In the genomic region with DNA sequence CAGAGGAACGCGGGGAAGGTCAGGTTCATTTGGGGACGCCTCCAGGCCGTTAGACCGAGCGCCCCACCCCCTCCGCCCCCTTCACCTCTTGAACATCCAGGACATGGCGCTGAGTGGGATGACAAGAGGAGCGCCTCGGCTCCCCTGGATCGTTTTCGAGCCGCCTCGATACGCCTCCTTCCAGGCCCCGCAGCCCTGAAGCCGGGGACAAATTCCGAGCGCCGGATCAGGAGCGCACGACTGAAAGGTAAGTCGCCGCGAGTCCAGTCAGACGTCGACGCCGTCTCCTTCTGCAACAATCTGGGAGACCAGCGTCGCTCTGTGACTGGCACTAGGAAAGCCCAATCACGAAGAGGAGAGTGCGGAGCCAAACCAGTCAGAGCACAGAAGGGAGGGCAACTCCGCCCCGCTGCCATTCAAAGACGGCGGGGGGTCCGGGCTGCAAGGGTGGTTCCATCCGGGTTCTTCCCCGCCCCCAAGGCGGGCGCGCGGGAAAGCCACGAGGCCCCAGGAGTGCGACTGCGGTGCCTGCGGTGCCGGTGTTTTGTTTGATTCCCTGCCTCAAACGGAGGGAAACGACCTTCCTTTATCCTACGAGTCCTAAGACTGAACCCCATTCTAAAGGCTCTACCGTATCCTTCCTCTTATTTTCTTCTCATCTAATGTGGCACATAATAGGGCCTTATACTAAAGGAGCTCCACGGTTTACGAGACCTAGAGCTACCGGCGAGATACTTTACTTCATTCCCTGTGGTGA, we compare ENCODE assay signal across 1 cellular context.
A peak's percentile ranks its signal among the peaks of the same experiment; 100 is the strongest.
TF ChIP-seq lines count a peak whose summit lies in the region.

A gene with protein sequence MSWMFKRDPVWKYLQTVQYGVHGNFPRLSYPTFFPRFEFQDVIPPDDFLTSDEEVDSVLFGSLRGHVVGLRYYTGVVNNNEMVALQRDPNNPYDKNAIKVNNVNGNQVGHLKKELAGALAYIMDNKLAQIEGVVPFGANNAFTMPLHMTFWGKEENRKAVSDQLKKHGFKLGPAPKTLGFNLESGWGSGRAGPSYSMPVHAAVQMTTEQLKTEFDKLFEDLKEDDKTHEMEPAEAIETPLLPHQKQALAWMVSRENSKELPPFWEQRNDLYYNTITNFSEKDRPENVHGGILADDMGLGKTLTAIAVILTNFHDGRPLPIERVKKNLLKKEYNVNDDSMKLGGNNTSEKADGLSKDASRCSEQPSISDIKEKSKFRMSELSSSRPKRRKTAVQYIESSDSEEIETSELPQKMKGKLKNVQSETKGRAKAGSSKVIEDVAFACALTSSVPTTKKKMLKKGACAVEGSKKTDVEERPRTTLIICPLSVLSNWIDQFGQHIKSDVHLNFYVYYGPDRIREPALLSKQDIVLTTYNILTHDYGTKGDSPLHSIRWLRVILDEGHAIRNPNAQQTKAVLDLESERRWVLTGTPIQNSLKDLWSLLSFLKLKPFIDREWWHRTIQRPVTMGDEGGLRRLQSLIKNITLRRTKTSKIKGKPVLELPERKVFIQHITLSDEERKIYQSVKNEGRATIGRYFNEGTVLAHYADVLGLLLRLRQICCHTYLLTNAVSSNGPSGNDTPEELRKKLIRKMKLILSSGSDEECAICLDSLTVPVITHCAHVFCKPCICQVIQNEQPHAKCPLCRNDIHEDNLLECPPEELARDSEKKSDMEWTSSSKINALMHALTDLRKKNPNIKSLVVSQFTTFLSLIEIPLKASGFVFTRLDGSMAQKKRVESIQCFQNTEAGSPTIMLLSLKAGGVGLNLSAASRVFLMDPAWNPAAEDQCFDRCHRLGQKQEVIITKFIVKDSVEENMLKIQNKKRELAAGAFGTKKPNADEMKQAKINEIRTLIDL (minus strand): TSS at position 302 of the 757 bp plus-strand sequence. CDS start 197 bp downstream, at position 105.

TF ChIP-seq in K562, 482 proteins besides CTCF, POLR2A, EP300 and RAD21 (continued from another document and continues in another):
- TF ChIP-seq NFE2L1 (tag; IDR thresholded peaks at IDR 0.05; ENCODE audit: borderline replicate concordance, low read depth), result no peak
- TF ChIP-seq, protein P1, sequence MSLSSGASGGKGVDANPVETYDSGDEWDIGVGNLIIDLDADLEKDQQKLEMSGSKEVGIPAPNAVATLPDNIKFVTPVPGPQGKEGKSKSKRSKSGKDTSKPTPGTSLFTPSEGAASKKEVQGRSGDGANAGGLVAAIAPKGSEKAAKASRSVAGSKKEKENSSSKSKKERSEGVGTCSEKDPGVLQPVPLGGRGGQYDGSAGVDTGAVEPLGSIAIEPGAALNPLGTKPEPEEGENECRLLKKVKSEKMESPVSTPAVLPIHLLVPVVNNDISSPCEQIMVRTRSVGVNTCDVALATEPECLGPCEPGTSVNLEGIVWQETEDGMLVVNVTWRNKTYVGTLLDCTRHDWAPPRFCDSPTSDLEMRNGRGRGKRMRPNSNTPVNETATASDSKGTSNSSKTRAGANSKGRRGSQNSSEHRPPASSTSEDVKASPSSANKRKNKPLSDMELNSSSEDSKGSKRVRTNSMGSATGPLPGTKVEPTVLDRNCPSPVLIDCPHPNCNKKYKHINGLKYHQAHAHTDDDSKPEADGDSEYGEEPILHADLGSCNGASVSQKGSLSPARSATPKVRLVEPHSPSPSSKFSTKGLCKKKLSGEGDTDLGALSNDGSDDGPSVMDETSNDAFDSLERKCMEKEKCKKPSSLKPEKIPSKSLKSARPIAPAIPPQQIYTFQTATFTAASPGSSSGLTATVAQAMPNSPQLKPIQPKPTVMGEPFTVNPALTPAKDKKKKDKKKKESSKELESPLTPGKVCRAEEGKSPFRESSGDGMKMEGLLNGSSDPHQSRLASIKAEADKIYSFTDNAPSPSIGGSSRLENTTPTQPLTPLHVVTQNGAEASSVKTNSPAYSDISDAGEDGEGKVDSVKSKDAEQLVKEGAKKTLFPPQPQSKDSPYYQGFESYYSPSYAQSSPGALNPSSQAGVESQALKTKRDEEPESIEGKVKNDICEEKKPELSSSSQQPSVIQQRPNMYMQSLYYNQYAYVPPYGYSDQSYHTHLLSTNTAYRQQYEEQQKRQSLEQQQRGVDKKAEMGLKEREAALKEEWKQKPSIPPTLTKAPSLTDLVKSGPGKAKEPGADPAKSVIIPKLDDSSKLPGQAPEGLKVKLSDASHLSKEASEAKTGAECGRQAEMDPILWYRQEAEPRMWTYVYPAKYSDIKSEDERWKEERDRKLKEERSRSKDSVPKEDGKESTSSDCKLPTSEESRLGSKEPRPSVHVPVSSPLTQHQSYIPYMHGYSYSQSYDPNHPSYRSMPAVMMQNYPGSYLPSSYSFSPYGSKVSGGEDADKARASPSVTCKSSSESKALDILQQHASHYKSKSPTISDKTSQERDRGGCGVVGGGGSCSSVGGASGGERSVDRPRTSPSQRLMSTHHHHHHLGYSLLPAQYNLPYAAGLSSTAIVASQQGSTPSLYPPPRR (CRISPR knock-in tag; IDR thresholded peaks at IDR 0.05; ENCODE audit: borderline replicate concordance), result 0 out of 2 replicates have a peak, but pooled peaks have one; percentile 58
- TF ChIP-seq, protein P2, sequence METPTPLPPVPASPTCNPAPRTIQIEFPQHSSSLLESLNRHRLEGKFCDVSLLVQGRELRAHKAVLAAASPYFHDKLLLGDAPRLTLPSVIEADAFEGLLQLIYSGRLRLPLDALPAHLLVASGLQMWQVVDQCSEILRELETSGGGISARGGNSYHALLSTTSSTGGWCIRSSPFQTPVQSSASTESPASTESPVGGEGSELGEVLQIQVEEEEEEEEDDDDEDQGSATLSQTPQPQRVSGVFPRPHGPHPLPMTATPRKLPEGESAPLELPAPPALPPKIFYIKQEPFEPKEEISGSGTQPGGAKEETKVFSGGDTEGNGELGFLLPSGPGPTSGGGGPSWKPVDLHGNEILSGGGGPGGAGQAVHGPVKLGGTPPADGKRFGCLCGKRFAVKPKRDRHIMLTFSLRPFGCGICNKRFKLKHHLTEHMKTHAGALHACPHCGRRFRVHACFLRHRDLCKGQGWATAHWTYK (CRISPR knock-in tag; IDR thresholded peaks at IDR 0.05), result peak; percentile 85; the same call in 1 of the 2 replicates
- peak; percentile 99 for TF ChIP-seq FOS (IDR thresholded peaks at IDR 0.05; ENCODE audit: extremely low read depth, insufficient read length)
- 0 out of 2 replicates have a peak, but pooled peaks have one; percentile 28 for TF ChIP-seq DDX20 (tag; IDR thresholded peaks at IDR 0.05; ENCODE audit: low read depth)
- no peak for TF ChIP-seq ZNF347 (CRISPR knock-in tag; IDR thresholded peaks at IDR 0.05; ENCODE audit: low read depth)
- peak; percentile 52; the same call in 1 of the 2 replicates for TF ChIP-seq POLR2AphosphoS5 (IDR thresholded peaks at IDR 0.05; ENCODE audit: control insufficient read depth, insufficient read depth, low read depth, low read length)
- TF ChIP-seq PYGO2 (tag; IDR thresholded peaks at IDR 0.05), result 0 out of 2 replicates have a peak, but pooled peaks have one; percentile 29
- peak; percentile 77 for TF ChIP-seq POLR2B (IDR thresholded peaks at IDR 0.05; ENCODE audit: low read depth, partially characterized antibody)
- 0 out of 2 replicates have a peak, but pooled peaks have one; percentile 24 for TF ChIP-seq CEBPB (tag; IDR thresholded peaks at IDR 0.05)
- peak; percentile 28 for TF ChIP-seq PRPF4 (IDR thresholded peaks at IDR 0.05; ENCODE audit: insufficient read depth, low read depth, low read length, poor library complexity, severe bottlenecking)
- TF ChIP-seq RB1 (IDR thresholded peaks at IDR 0.05; ENCODE audit: low read depth), result peak; percentile 99
- TF ChIP-seq MYC (IDR thresholded peaks at IDR 0.05; ENCODE audit: low read depth, low read length), result peak; percentile 98
- TF ChIP-seq MYC (CRISPR knock-in tag; IDR thresholded peaks at IDR 0.05; ENCODE audit: borderline replicate concordance, low read depth), result 0 out of 2 replicates have a peak, but pooled peaks have one; percentile 52
- peak; percentile 93; the same call in 1 of the 2 replicates for TF ChIP-seq ZNF232 (CRISPR knock-in tag; IDR thresholded peaks at IDR 0.05)
- peak; percentile 96 for TF ChIP-seq CXXC5 (CRISPR knock-in tag; IDR thresholded peaks at IDR 0.05)
- peak; percentile 97 for TF ChIP-seq MBD2 (IDR thresholded peaks at IDR 0.05; ENCODE audit: borderline replicate concordance, low read depth)
- peak; percentile 52; the same call in 1 of the 2 replicates for TF ChIP-seq TAF7 (tag; IDR thresholded peaks at IDR 0.05)
- no peak for TF ChIP-seq PRMT5 (CRISPR knock-in tag; IDR thresholded peaks at IDR 0.05)
- TF ChIP-seq SMAD4 (CRISPR knock-in tag; conservative IDR thresholded peaks at IDR 0.05), result peak; percentile 82
- TF ChIP-seq LCOR (CRISPR knock-in tag; IDR thresholded peaks at IDR 0.05), result peak; percentile 94; the same call in 1 of the 2 replicates
- TF ChIP-seq GABPA (tag; conservative IDR thresholded peaks at IDR 0.05; ENCODE audit: low read depth), result peak; percentile 70
- peak; percentile 96 for TF ChIP-seq FOXP1 (CRISPR knock-in tag; IDR thresholded peaks at IDR 0.05)
- peak; percentile 80 for TF ChIP-seq SP1 (CRISPR knock-in tag; IDR thresholded peaks at IDR 0.05)
- TF ChIP-seq, protein P3, sequence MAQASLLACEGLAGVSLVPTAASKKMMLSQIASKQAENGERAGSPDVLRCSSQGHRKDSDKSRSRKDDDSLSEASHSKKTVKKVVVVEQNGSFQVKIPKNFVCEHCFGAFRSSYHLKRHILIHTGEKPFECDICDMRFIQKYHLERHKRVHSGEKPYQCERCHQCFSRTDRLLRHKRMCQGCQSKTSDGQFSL (CRISPR knock-in tag; IDR thresholded peaks at IDR 0.05), result peak; percentile 38; the same call in 1 of the 2 replicates
- TF ChIP-seq, protein P3 (tag; IDR thresholded peaks at IDR 0.05), result no peak
- TF ChIP-seq, protein P4, sequence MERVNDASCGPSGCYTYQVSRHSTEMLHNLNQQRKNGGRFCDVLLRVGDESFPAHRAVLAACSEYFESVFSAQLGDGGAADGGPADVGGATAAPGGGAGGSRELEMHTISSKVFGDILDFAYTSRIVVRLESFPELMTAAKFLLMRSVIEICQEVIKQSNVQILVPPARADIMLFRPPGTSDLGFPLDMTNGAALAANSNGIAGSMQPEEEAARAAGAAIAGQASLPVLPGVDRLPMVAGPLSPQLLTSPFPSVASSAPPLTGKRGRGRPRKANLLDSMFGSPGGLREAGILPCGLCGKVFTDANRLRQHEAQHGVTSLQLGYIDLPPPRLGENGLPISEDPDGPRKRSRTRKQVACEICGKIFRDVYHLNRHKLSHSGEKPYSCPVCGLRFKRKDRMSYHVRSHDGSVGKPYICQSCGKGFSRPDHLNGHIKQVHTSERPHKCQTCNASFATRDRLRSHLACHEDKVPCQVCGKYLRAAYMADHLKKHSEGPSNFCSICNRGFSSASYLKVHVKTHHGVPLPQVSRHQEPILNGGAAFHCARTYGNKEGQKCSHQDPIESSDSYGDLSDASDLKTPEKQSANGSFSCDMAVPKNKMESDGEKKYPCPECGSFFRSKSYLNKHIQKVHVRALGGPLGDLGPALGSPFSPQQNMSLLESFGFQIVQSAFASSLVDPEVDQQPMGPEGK (CRISPR knock-in tag; IDR thresholded peaks at IDR 0.05; ENCODE audit: borderline replicate concordance), result 0 out of 2 replicates have a peak, but pooled peaks have one; percentile 56
- TF ChIP-seq CAMTA2 (CRISPR knock-in tag; conservative IDR thresholded peaks at IDR 0.05), result no peak
- TF ChIP-seq CEBPG (CRISPR knock-in tag; IDR thresholded peaks at IDR 0.05), result 0 out of 2 replicates have a peak, but pooled peaks have one; percentile 15
- TF ChIP-seq CEBPG (tag; conservative IDR thresholded peaks at IDR 0.05 in 1 of 2, IDR thresholded peaks at IDR 0.05 in 1 of 2), result 0 out of 4 replicates have a peak, but pooled peaks of 1 of the 2 experiments have one; percentile 19
